8 cellular contexts compared by ENCODE assay signal in the genomic region with DNA sequence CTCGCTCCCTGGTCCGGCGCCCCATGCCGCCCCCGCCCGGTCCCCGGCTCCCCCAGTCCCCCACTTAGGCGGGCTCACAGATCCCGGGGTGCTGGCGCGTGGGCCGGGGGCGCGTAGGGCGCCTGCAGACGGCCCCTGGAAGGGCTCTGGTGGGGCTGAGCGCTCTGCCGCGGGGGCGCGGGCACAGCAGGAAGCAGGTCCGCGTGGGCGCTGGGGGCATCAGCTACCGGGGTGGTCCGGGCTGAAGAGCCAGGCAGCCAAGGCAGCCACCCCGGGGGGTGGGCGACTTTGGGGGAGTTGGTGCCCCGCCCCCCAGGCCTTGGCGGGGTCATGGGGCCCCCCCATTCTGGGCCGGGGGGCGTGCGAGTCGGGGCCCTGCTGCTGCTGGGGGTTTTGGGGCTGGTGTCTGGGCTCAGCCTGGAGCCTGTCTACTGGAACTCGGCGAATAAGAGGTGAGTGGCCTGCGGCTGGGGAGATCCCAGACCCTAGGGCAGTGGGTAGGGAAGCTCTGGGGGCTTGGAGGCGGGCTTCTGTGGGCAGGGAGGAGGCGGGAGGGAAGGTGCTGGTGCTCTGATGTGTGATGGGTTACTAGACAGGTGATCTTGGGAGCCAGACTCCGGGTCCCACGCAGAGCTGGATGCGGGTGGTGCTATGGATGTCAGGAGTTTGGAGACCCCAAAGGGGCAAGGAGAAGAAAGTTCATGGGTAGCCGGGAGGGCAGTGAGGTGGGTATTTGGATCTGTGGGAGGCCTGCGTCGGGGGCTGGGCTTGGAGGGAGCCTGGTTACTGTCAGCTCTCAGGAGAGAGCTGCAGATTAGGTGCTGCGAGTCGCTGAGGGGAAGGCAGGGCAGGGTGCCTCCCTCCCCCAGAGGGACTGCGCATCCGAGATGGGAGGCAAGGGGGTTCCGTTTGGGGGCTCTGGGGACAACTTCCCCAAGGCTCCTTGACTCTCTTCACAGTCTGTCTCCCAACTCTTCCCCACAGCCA. TPM values are rescaled to one million over a fixed set of nuclear protein-coding genes. Genes with fewer than 3 reads are reported as not detected.
DNase-seq lines count a peak whose midpoint lies in the region; TF ChIP-seq lines count a peak whose summit lies in the region.

No MANE protein-coding gene starts in this region.

- no peaks in the 10 kb centered on the region for H3K9me3 Mint-ChIP-seq in CD8-positive, alpha-beta memory T cell

- H3K27ac ChIP-seq in CD8-positive, alpha-beta memory T cell (ENCODE audit: low read depth, low read length), result no peak overlapping the region
- no peak overlapping the region for H3K27ac ChIP-seq in SJCRH30
- no peak overlapping the region for H3K27ac ChIP-seq in parathyroid adenoma

- peaks cover 6 to 25% (median 25%) of the 10 kb centered on the region in 3 donors for H3K36me3 Mint-ChIP-seq in CD8-positive, alpha-beta memory T cell

- TF ChIP-seq CTCF in fibroblast of mammary gland (conservative IDR thresholded peaks at IDR 0.05; ENCODE audit: control insufficient read depth, insufficient read depth, low read depth, low read length) (no peak), parathyroid adenoma (IDR thresholded peaks at IDR 0.05) (no peak)

- peak overlapping the region; percentile 96 for H2AFZ ChIP-seq in parathyroid adenoma

- no peaks in the 10 kb centered on the region for H3K9me3 ChIP-seq in CD8-positive, alpha-beta memory T cell (ENCODE audit: low read length)
- H3K9me3 ChIP-seq in SJCRH30 (replicated peaks), result no peaks in the 10 kb centered on the region
- no peaks in the 10 kb centered on the region for H3K9me3 ChIP-seq in parathyroid adenoma (ENCODE audit: control insufficient read depth, low read length)

- peaks cover 37 to 70% of the 10 kb centered on the region in 2 donors for H3K27me3 Mint-ChIP-seq in CD8-positive, alpha-beta memory T cell

- H3K4me3 ChIP-seq in CD8-positive, alpha-beta memory T cell (ENCODE audit: low read length), result no peak overlapping the region
- H3K4me3 ChIP-seq in SJCRH30 (peak overlapping the region; percentile 61), fibroblast of mammary gland (ENCODE audit: control insufficient read depth, low read depth, low read length) (peak overlapping the region; percentile 19), parathyroid adenoma (ENCODE audit: low read depth, low read length) (peak overlapping the region; percentile 70)

- H3K36me3 ChIP-seq in CD8-positive, alpha-beta memory T cell (ENCODE audit: insufficient read depth, low read length), result no peaks in the 10 kb centered on the region
- no peaks in the 10 kb centered on the region for H3K36me3 ChIP-seq in SJCRH30
- no peaks in the 10 kb centered on the region for H3K36me3 ChIP-seq in parathyroid adenoma (ENCODE audit: control insufficient read depth, insufficient read depth, low read length)

- peaks cover 18 to 31% (median 29%) of the 10 kb centered on the region in 3 donors for H3K4me1 Mint-ChIP-seq in CD8-positive, alpha-beta memory T cell

- H3K79me2 ChIP-seq in parathyroid adenoma, result no peaks in the 10 kb centered on the region

- CTCF ChIA-PET in CD8-positive, alpha-beta memory T cell (lab: Charles Lee), result interaction anchor here (1.0 kb wide), 1 partner anchor 11 kb away, joined by 3 read pairs; no protein-coding TSS in a partner anchor

- H3K4me1 ChIP-seq in CD8-positive, alpha-beta memory T cell (ENCODE audit: insufficient read depth, low read length), result peaks cover 16% of the 10 kb centered on the region
- H3K4me1 ChIP-seq in SJCRH30 (no peaks in the 10 kb centered on the region), parathyroid adenoma (no peaks in the 10 kb centered on the region)

- no peak overlapping the region for H3K27ac Mint-ChIP-seq in CD8-positive, alpha-beta memory T cell

- peak overlapping the region; percentile 94 for H3K4me2 ChIP-seq in parathyroid adenoma (ENCODE audit: low read length)

- POLR2A ChIA-PET in CD8-positive, alpha-beta memory T cell (lab: Charles Lee), result no interaction called here

- H3K9ac ChIP-seq in parathyroid adenoma, result peak overlapping the region; percentile 46

- peak overlapping the region in 6 of 7 donors; percentile 6 to 65 (median 50) for H3K4me3 Mint-ChIP-seq in CD8-positive, alpha-beta memory T cell

- no peak for DNase-seq in CD8-positive, alpha-beta memory T cell
- DNase-seq in SJCRH30, result no peak
- DNase-seq in fibroblast of mammary gland (ENCODE audit: low read depth), result no peak
- no peak for DNase-seq in cerebellum (ENCODE audit: low spot score)
- no peak for DNase-seq in effector CD8-positive, alpha-beta T cell (lab: John Stamatoyannopoulos, UW)
- DNase-seq in RPMI8226, result no peak
- DNase-seq in NCI-H187 treated with DMSO at 0.1 percent for 48 hours (lab: John Stamatoyannopoulos, UW), result no peak

- H3K27me3 ChIP-seq in CD8-positive, alpha-beta memory T cell (ENCODE audit: insufficient read depth, low read length, poor library complexity, severe bottlenecking), result peaks cover 26% of the 10 kb centered on the region
- no peaks in the 10 kb centered on the region for H3K27me3 ChIP-seq in SJCRH30
- no peaks in the 10 kb centered on the region for H3K27me3 ChIP-seq in parathyroid adenoma (ENCODE audit: control insufficient read depth, insufficient read depth, low read length)

RNA-seq across cellular contexts. Expression of gene EFNB3, which starts 0.6 kb away (rescaled TPM):
- not detected for total RNA-seq in CD8-positive, alpha-beta memory T cell
- not detected for polyA plus RNA-seq in CD8-positive, alpha-beta memory T cell
- 3.5 and 4.1 TPM in 2 replicates for total RNA-seq in SJCRH30 (2014; rRNA removed; shearing (Covaris generic))
- 14.4 TPM for total RNA-seq in cerebellum

RNA-seq across cellular contexts. Expression of gene DNAH2, which starts 12.0 kb away (rescaled TPM):
- total RNA-seq in CD8-positive, alpha-beta memory T cell, result not detected
- polyA plus RNA-seq in CD8-positive, alpha-beta memory T cell, result not detected
- total RNA-seq in SJCRH30 (2014; rRNA removed; shearing (Covaris generic)), result not detected in 2 replicates
- 1.00 TPM for total RNA-seq in cerebellum

RNA-seq across cellular contexts. Expression of gene WRAP53, which starts 17.3 kb away (rescaled TPM):
- total RNA-seq in CD8-positive, alpha-beta memory T cell, result 10 to 100 TPM; 29.1 to 31.3 TPM
- 16.6 TPM for polyA plus RNA-seq in CD8-positive, alpha-beta memory T cell
- 14.9 and 15.6 TPM in 2 replicates for total RNA-seq in SJCRH30 (2014; rRNA removed; shearing (Covaris generic))
- 6.2 TPM for total RNA-seq in cerebellum

RNA-seq across cellular contexts. Expression of gene TP53, which starts 18.3 kb away (rescaled TPM):
- total RNA-seq in CD8-positive, alpha-beta memory T cell, result 100 to 1,000 TPM; 150 to 151 TPM
- 33.5 TPM for polyA plus RNA-seq in CD8-positive, alpha-beta memory T cell
- total RNA-seq in SJCRH30 (2014; rRNA removed; shearing (Covaris generic)), result 37.8 and 39.5 TPM in 2 replicates
- 12.5 TPM for total RNA-seq in cerebellum

RNA-seq across cellular contexts. Expression of gene ATP1B2, which starts 54.8 kb away (rescaled TPM):
- under 1 TPM; 0.40 to 0.53 TPM for total RNA-seq in CD8-positive, alpha-beta memory T cell
- polyA plus RNA-seq in CD8-positive, alpha-beta memory T cell, result not detected
- 0.04 and 0.10 TPM in 2 replicates for total RNA-seq in SJCRH30 (2014; rRNA removed; shearing (Covaris generic))
- 12.8 TPM for total RNA-seq in cerebellum
